In the genomic region with DNA sequence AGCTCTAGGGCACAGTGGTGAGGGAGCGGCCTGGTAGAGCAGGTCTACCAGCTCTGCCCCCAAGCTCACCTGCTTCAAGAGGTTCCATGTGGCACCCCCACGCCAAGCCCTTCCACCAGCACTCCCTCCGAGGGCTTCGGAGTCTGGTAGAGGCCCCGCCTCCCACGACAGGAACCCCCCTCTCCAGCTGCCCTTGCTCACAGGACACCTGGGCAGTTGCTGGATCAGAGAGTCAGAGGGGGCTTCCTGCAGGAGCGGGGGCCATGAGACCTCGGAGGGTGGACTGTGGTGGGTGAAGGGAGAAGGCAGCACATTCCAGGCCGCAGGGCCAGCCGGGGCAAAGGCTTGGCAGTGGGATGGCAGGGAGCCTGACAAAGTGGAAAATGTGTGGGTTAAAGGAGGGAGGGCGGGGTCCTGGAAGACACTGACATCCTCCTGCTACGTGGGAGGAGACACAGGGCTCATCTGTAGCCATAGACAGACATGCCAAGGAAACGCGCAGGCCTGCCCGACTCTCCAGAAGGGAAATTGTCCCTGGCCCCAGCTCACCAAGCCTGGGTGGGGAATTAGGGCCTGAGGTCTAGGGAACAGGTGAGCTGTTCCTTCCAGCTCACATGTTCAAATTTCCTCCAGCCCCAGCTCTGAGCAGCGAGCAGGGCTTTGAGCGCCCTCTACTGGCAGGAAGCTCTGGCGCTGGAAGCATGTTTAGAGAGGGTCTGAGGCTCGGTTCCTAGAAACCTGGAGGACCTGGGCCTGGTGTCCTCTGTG, we compare ENCODE assay signal across 8 cellular contexts.
DNase-seq lines count a peak whose midpoint lies in the region; ATAC-seq, FAIRE-seq and TF ChIP-seq lines count a peak whose summit lies in the region.

No MANE protein-coding gene starts in this region.

- H3K4me1 Mint-ChIP-seq in CD8-positive, alpha-beta memory T cell: peaks cover 6 to 16% (median 6%) of the 10 kb centered on the region in 3 donors
- H3K4me1 Mint-ChIP-seq in nephron progenitor cell: peaks cover 16% of the 10 kb centered on the region

- no peak for ATAC-seq in GM19351 (IDR thresholded peaks at IDR 0.05; ENCODE audit: unreplicated experiment)

- no peaks in the 10 kb centered on the region for H3K79me2 ChIP-seq in OCI-LY1 (ENCODE audit: insufficient read depth, low read length)

- H3K27me3 Mint-ChIP-seq in CD8-positive, alpha-beta memory T cell: peaks cover 3 to 6% of the 10 kb centered on the region in 2 donors
- H3K27me3 Mint-ChIP-seq in nephron progenitor cell (ENCODE audit: low read depth, poor library complexity): peaks cover 13% of the 10 kb centered on the region

- no peaks in the 10 kb centered on the region for H3K9me3 Mint-ChIP-seq in CD8-positive, alpha-beta memory T cell
- no peaks in the 10 kb centered on the region for H3K9me3 Mint-ChIP-seq in nephron progenitor cell

- H3K9me3 ChIP-seq in CD8-positive, alpha-beta memory T cell (ENCODE audit: low read length): no peaks in the 10 kb centered on the region
- no peaks in the 10 kb centered on the region for H3K9me3 ChIP-seq in OCI-LY1 (ENCODE audit: low read length)

- H3K36me3 ChIP-seq in CD8-positive, alpha-beta memory T cell (ENCODE audit: insufficient read depth, low read length): no peaks in the 10 kb centered on the region
- H3K36me3 ChIP-seq in OCI-LY1 (ENCODE audit: insufficient read depth, low read length): no peaks in the 10 kb centered on the region

- H3K36me3 Mint-ChIP-seq in CD8-positive, alpha-beta memory T cell: peaks cover 0 to under 1% (median 0%) of the 10 kb centered on the region in 3 donors
- H3K36me3 Mint-ChIP-seq in nephron progenitor cell (ENCODE audit: low read depth): no peaks in the 10 kb centered on the region

- POLR2A ChIA-PET in CD8-positive, alpha-beta memory T cell (lab: Charles Lee): no interaction called here

- no peak for FAIRE-seq in HTR-8/SVneo (lab: Jason Lieb, UNC)

- TF ChIP-seq CTCF in OCI-LY1 (IDR thresholded peaks at IDR 0.05; ENCODE audit: low read length) (peak; percentile 94), nephron progenitor cell (IDR thresholded peaks at IDR 0.05) (peak; percentile 95)

- peaks cover 13% of the 10 kb centered on the region for H3K4me1 ChIP-seq in CD8-positive, alpha-beta memory T cell (ENCODE audit: insufficient read depth, low read length)
- peaks cover 4% of the 10 kb centered on the region for H3K4me1 ChIP-seq in OCI-LY1 (ENCODE audit: insufficient read depth, low read length, severe bottlenecking)

- DNase-seq in CD8-positive, alpha-beta memory T cell: peak; percentile 63 to 84 (median 69)
- peak; percentile 69 for DNase-seq in HTR-8/SVneo (ENCODE audit: insufficient read length, low spot score)
- peak; percentile 75 for DNase-seq in activated T-cell treated with anti-CD3 and anti-CD28 coated beads for 48 hours (ENCODE audit: low read depth)
- peak; percentile 36 for DNase-seq in fibroblast of gingiva (ENCODE audit: low read depth)
- peak; percentile 90 for DNase-seq in nephron progenitor cell
- DNase-seq in substantia nigra (lab: John Stamatoyannopoulos, UW): peak in 45 of 49 donors; percentile 15 to 86 (median 61)

- no peak overlapping the region for H3K4me3 Mint-ChIP-seq in CD8-positive, alpha-beta memory T cell
- no peak overlapping the region for H3K4me3 Mint-ChIP-seq in nephron progenitor cell

- no peak overlapping the region for H3K27ac Mint-ChIP-seq in CD8-positive, alpha-beta memory T cell
- no peak overlapping the region for H3K27ac Mint-ChIP-seq in nephron progenitor cell

- no peak overlapping the region for H3K9ac ChIP-seq in OCI-LY1 (ENCODE audit: low read length)

- no peaks in the 10 kb centered on the region for H3K27me3 ChIP-seq in CD8-positive, alpha-beta memory T cell (ENCODE audit: insufficient read depth, low read length, poor library complexity, severe bottlenecking)
- peaks cover 3% of the 10 kb centered on the region; the same call in 1 of the 2 replicates for H3K27me3 ChIP-seq in OCI-LY1 (ENCODE audit: insufficient read depth, low read length)

- H3K27ac ChIP-seq in CD8-positive, alpha-beta memory T cell (ENCODE audit: low read depth, low read length): no peak overlapping the region
- H3K27ac ChIP-seq in OCI-LY1 (ENCODE audit: low read depth, low read length, poor library complexity, severe bottlenecking) (no peak overlapping the region), substantia nigra (ENCODE audit: low read depth, low read length, poor library complexity, severe bottlenecking) (no peak overlapping the region)

- CTCF ChIA-PET in CD8-positive, alpha-beta memory T cell (lab: Charles Lee): interaction anchor here (0.5 to 3.1 kb wide), 28 partner anchors 9 to 1474 kb away, joined by 3 to 26 read pairs (median 4); a partner anchor contains a TSS

- H4K20me1 ChIP-seq in OCI-LY1 (ENCODE audit: insufficient read depth, low read length): no peaks in the 10 kb centered on the region

- no peaks in the 10 kb centered on the region for H3F3A ChIP-seq in OCI-LY1 (ENCODE audit: insufficient read depth, low read length)

- H3K9me2 ChIP-seq in OCI-LY1 (ENCODE audit: low read depth, low read length): no peaks in the 10 kb centered on the region

- no peak overlapping the region for H2AFZ ChIP-seq in OCI-LY1 (ENCODE audit: low read length)

- no peak overlapping the region for H3K4me2 ChIP-seq in OCI-LY1 (ENCODE audit: low read length)

- H3K4me3 ChIP-seq in CD8-positive, alpha-beta memory T cell (ENCODE audit: low read length): no peak overlapping the region
- no peak overlapping the region for H3K4me3 ChIP-seq in OCI-LY1 (ENCODE audit: low read depth, low read length, poor library complexity, severe bottlenecking)

Comparison
In these comparisons a context has a peak if more than half of its experiments do, and no peak if none do; other contexts are left out.
1. DNase-seq: peak in every context shown above with its lines; median percentile 90 in nephron progenitor cell; 75 in activated T-cell treated with anti-CD3 and anti-CD28 coated beads for 48 hours; 69 in CD8-positive, alpha-beta memory T cell; 69 in HTR-8/SVneo; 61 in substantia nigra; 36 in fibroblast of gingiva.